ENCODE assay signal across 25 cellular contexts in the genomic region with DNA sequence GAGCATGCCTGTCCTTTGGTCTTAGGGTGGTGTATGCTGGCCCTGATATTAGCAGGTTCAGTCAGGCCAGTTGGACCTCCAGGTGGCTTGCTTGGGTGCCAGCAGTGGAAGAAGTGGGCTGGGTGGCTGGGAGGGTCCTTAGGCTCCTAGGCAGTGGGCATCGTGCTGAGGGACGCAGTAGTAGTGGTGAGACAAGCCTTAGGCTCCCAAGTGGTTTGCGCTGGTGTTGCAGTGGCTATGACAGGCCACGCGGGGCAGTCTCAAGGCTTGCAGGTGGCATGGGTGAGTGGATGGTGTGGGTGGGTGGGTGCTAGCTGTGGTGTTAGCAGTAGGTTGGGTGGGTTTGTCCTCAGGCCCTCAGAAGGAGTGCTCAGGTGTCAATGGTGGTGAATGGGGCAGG.
"Had no signal": no experiment of that assay in that cellular context is flagged by ENCODE, and none has a peak within 500 bp of the region (broad histone marks: within the 10 kb centered on the region; RNA-seq: fewer than 3 reads in every experiment).

No MANE protein-coding gene starts in this region.

- DNase-seq: activated CD4-positive, alpha-beta memory T cell treated with anti-CD3 and anti-CD28 coated beads, Interleukin-2, amount 10 ng/mL, durations not matched to agents 7 days and 5 days; activated CD4-positive, alpha-beta T cell treated with anti-CD3 and anti-CD28 coated beads for 36 hours; activated CD4-positive, alpha-beta T cell treated with anti-CD3 and anti-CD28 coated beads, Interleukin-2, amount 50 U/mL, for 1 hour; activated gamma-delta T cell; activated naive CD4-positive, alpha-beta T cell treated with anti-CD3 and anti-CD28 coated beads for 36 hours; activated T-cell treated with anti-CD3 and anti-CD28 coated beads for 4 hours; activated T-cell treated with anti-CD3 and anti-CD28 coated beads, Interleukin-2, amount 50 U/mL, for 48 hours; amygdala; Karpas-422; MM.1S; NCI-H1105; NCI-H1436 treated with DMSO at 0.1 percent for 48 hours; NCI-H187; NCI-H2081; NCI-H446; NCI-H524; PC-9; SHP77 treated with DMSO at 0.1 percent for 48 hours; T-helper 2 cell; T1000 had no signal

- H3K36me3 Mint-ChIP-seq: activated naive CD8-positive, alpha-beta T cell had no signal

- H3K27ac ChIP-seq: PC-9 had no signal

- H3K4me2 ChIP-seq: PC-9 had no signal

- H3K4me1 Mint-ChIP-seq: activated CD4-positive, alpha-beta memory T cell treated with anti-CD3 and anti-CD28 coated beads, Interleukin-2, amount 10 ng/mL, durations not matched to agents 7 days and 5 days; activated CD4-positive, alpha-beta T cell treated with anti-CD3 and anti-CD28 coated beads for 36 hours; activated T-helper 17 cell treated with anti-CD3 and anti-CD28 coated beads, Interleukin-2, amount 50 U/mL, for 72 hours; brain; central memory CD8-positive, alpha-beta T cell had no signal

- H3K4me3 ChIP-seq: PC-9 had no signal

- H3K4me3 Mint-ChIP-seq: activated CD4-positive, alpha-beta memory T cell treated with anti-CD3 and anti-CD28 coated beads, Interleukin-2, amount 10 ng/mL, durations not matched to agents 7 days and 5 days; activated CD4-positive, alpha-beta T cell treated with anti-CD3 and anti-CD28 coated beads for 36 hours; activated naive CD4-positive, alpha-beta T cell treated with anti-CD3 and anti-CD28 coated beads for 36 hours; activated naive CD8-positive, alpha-beta T cell; activated T-helper 17 cell treated with anti-CD3 and anti-CD28 coated beads, Interleukin-2, amount 50 U/mL, for 72 hours; brain; central memory CD8-positive, alpha-beta T cell had no signal

- H3K27ac Mint-ChIP-seq: activated CD4-positive, alpha-beta memory T cell treated with anti-CD3 and anti-CD28 coated beads, Interleukin-2, amount 10 ng/mL, durations not matched to agents 7 days and 5 days; activated CD4-positive, alpha-beta T cell treated with anti-CD3 and anti-CD28 coated beads for 36 hours; activated naive CD4-positive, alpha-beta T cell treated with anti-CD3 and anti-CD28 coated beads for 36 hours; activated naive CD8-positive, alpha-beta T cell; activated T-helper 17 cell treated with anti-CD3 and anti-CD28 coated beads, Interleukin-2, amount 50 U/mL, for 72 hours; brain had no signal

- ATAC-seq: activated CD4-positive, alpha-beta T cell treated with anti-CD3 and anti-CD28 coated beads for 36 hours; activated T-helper 17 cell treated with anti-CD3 and anti-CD28 coated beads, Interleukin-2, amount 50 U/mL, for 72 hours had no signal

- H2AFZ ChIP-seq: PC-9 had no signal

- H3K27me3 Mint-ChIP-seq: activated CD4-positive, alpha-beta memory T cell treated with anti-CD3 and anti-CD28 coated beads, Interleukin-2, amount 10 ng/mL, durations not matched to agents 7 days and 5 days; activated CD4-positive, alpha-beta T cell treated with anti-CD3 and anti-CD28 coated beads for 36 hours; activated naive CD8-positive, alpha-beta T cell; central memory CD8-positive, alpha-beta T cell had no signal

- FAIRE-seq: astrocyte had no signal
